ENCODE assay signal across 28 cellular contexts in genomic region chr14:104639481-104639880, GRCh38. TPM values are rescaled to one million over a fixed set of nuclear protein-coding genes. Genes with fewer than 3 reads are reported as not detected.
"Had no signal": no experiment of that assay in that cellular context is flagged by ENCODE, and none has a peak within 500 bp of the region (broad histone marks: within the 10 kb centered on the region; RNA-seq: fewer than 3 reads in every experiment).

No MANE protein-coding gene starts in this region.

- H3K36me3 Mint-ChIP-seq: mesothelial cell of epicardium; naive B cell; natural killer cell treated with Interleukin-12 subunit alpha and Interleukin-12 subunit beta and Interleukin-15 and Interleukin-18, amount 100 ng/mL, for 72 hours had no signal

- H3K27ac ChIP-seq: coronary artery, esophagus muscularis mucosa, foreskin keratinocyte, gastroesophageal sphincter, heart left ventricle, hepatocyte, left lung, parathyroid adenoma, right lobe of liver, testis, tibial artery, upper lobe of right lung, vagina had no signal

- H3K36me3 ChIP-seq: esophagus muscularis mucosa, gastroesophageal sphincter, heart left ventricle, left lung, right lobe of liver, tibial artery, upper lobe of right lung, vagina had no signal

- H3K27ac Mint-ChIP-seq: mesothelial cell of epicardium; naive B cell; natural killer cell treated with Interleukin-12 subunit alpha and Interleukin-12 subunit beta and Interleukin-15 and Interleukin-18, amount 100 ng/mL, for 72 hours; progenitor cell of endocrine pancreas had no signal

- H3K4me3 ChIP-seq: coronary artery, esophagus muscularis mucosa, gastroesophageal sphincter, heart left ventricle, hepatocyte, left lung, mucosa of descending colon, right lobe of liver, smooth muscle cell, testis, tibial artery, upper lobe of right lung, vagina had no signal

- H3K9me3 ChIP-seq: heart left ventricle, left lung, mucosa of descending colon, right lobe of liver, testis, tibial artery, upper lobe of right lung, vagina had no signal

- H3K4me1 ChIP-seq: foreskin keratinocyte, parathyroid adenoma, testis, upper lobe of right lung, vagina had no signal

- H3K79me2 ChIP-seq: hepatocyte, parathyroid adenoma had no signal

- H3K9me3 Mint-ChIP-seq: mesothelial cell of epicardium; naive B cell; natural killer cell treated with Interleukin-12 subunit alpha and Interleukin-12 subunit beta and Interleukin-15 and Interleukin-18, amount 100 ng/mL, for 72 hours; neural crest cell had no signal

- H3K9ac ChIP-seq: parathyroid adenoma had no signal

- H3K27me3 ChIP-seq: right lobe of liver, testis, vagina had no signal

- H3K4me3 Mint-ChIP-seq: mesothelial cell of epicardium; natural killer cell treated with Interleukin-12 subunit alpha and Interleukin-12 subunit beta and Interleukin-15 and Interleukin-18, amount 100 ng/mL, for 72 hours; neural crest cell had no signal

- H3K4me2 ChIP-seq: hepatocyte had no signal

- DNase-seq: foreskin keratinocyte had no signal

- H2AFZ ChIP-seq: hepatocyte, parathyroid adenoma had no signal

RNA-seq across cellular contexts. Expression of gene TMEM179, which starts 34.9 kb away (rescaled TPM):
- total RNA-seq: dermis blood vessel endothelial cell, endothelial cell of umbilical vein, epithelial cell of proximal tubule, foreskin keratinocyte, kidney epithelial cell, lower leg skin, lung microvascular endothelial cell, osteoblast, upper lobe of right lung had no signal
- polyA plus RNA-seq: foreskin keratinocyte had no signal

RNA-seq across cellular contexts. Expression of gene C14orf180, which starts 59.9 kb away (rescaled TPM):
- total RNA-seq: dermis blood vessel endothelial cell; endothelial cell of umbilical vein; epithelial cell of proximal tubule; fibroblast of lung; foreskin keratinocyte; kidney epithelial cell; left lung; lung microvascular endothelial cell; natural killer cell treated with Interleukin-12 subunit alpha and Interleukin-12 subunit beta and Interleukin-15 and Interleukin-18, amount 100 ng/mL, for 72 hours; neural crest cell; osteoblast; progenitor cell of endocrine pancreas had no signal
- polyA plus RNA-seq: endothelial cell of umbilical vein, fibroblast of lung, foreskin keratinocyte had no signal
